In genomic region chr11:115643491-115643995, GRCh38 we compare ENCODE assay signal across 22 cellular contexts.
"Had no signal": no experiment of that assay in that cellular context is flagged by ENCODE, and none has a peak within 500 bp of the region (broad histone marks: within the 10 kb centered on the region; RNA-seq: fewer than 3 reads in every experiment).

No MANE protein-coding gene starts in this region.

- H3K36me3 ChIP-seq: cardiac muscle cell, right atrium auricular region, thyroid gland had no signal

- H3K4me1 ChIP-seq: right atrium auricular region had no signal

- H3K27ac Mint-ChIP-seq: activated B cell treated with CpG ODN at 0.5 μM for 24 hours; activated naive CD8-positive, alpha-beta T cell treated with anti-CD3 and anti-CD28 coated beads for 36 hours; activated T-helper 2 cell treated with anti-CD3 and anti-CD28 coated beads, Interferon-gamma antibody, Interleukin-2, Interleukin-4, amounts not matched to agents 10 μg/mL and 5 μg/mL and 100 μg/mL, durations not matched to agents 14 hours and 24 hours and 36 hours; progenitor cell of endocrine pancreas; T-helper 17 cell had no signal

- H3K27me3 ChIP-seq: cardiac muscle cell, right atrium auricular region, thyroid gland had no signal

- DNase-seq: activated B cell treated with CpG ODN at 0.5 μM for 24 hours; activated CD4-positive, alpha-beta T cell treated with anti-CD3 and anti-CD28 coated beads for 4 hours; activated CD4-positive, alpha-beta T cell treated with anti-CD3 and anti-CD28 coated beads, Interleukin-2, amount 50 U/mL, for 48 hours; activated CD8-positive, alpha-beta memory T cell treated with anti-CD3 and anti-CD28 coated beads, Interleukin-2, amount 50 U/mL, for 48 hours; activated naive CD4-positive, alpha-beta T cell treated with Interleukin-2 at 50 U/mL for 16 hours; activated naive CD8-positive, alpha-beta T cell treated with anti-CD3 and anti-CD28 coated beads for 36 hours; activated T-cell treated with anti-CD3 and anti-CD28 coated beads, Interleukin-2, amount 50 U/mL, for 4 hours; effector memory CD4-positive, alpha-beta T cell; foreskin melanocyte; hippocampal formation; left cardiac atrium; mucosa of descending colon; stimulated activated CD4-positive, alpha-beta T cell treated with anti-CD3 and anti-CD28 coated beads, Interleukin-4, amount 100 ng/mL, for 4 hours; stimulated activated naive CD8-positive, alpha-beta T cell treated with anti-CD3 and anti-CD28 coated beads, Interleukin-15, Interleukin-2, amounts not matched to agents 100 U/mL and 50 U/mL, for 24 hours; SW 1271; T-helper 17 cell had no signal

- H3K4me3 ChIP-seq: cardiac muscle cell, mucosa of descending colon, right atrium auricular region, thyroid gland had no signal

- H3K36me3 Mint-ChIP-seq: activated naive CD8-positive, alpha-beta T cell treated with anti-CD3 and anti-CD28 coated beads for 36 hours had no signal

- H3K9me3 ChIP-seq: mucosa of descending colon, right atrium auricular region, thyroid gland had no signal

- ATAC-seq: activated T-cell treated with anti-CD3 and anti-CD28 coated beads, Interleukin-2, amount 50 U/mL, for 4 hours; esophagus mucosa; left cardiac atrium; mucosa of descending colon; stimulated activated naive CD8-positive, alpha-beta T cell treated with anti-CD3 and anti-CD28 coated beads, Interleukin-15, Interleukin-2, amounts not matched to agents 100 U/mL and 50 U/mL, for 24 hours; T-helper 17 cell had no signal

- H3K27ac ChIP-seq: cardiac muscle cell, right atrium auricular region, thyroid gland had no signal

- H3K4me3 Mint-ChIP-seq: activated B cell treated with CpG ODN at 0.5 μM for 24 hours; activated naive CD8-positive, alpha-beta T cell treated with anti-CD3 and anti-CD28 coated beads for 36 hours; activated T-cell treated with anti-CD3 and anti-CD28 coated beads, Interleukin-2, amount 50 U/mL, for 4 hours; T-helper 17 cell had no signal

- H3K4me1 Mint-ChIP-seq: activated B cell treated with CpG ODN at 0.5 μM for 24 hours; activated naive CD8-positive, alpha-beta T cell treated with anti-CD3 and anti-CD28 coated beads for 36 hours; T-helper 17 cell had no signal

- H3K9me3 Mint-ChIP-seq: activated B cell treated with CpG ODN at 0.5 μM for 24 hours; activated naive CD8-positive, alpha-beta T cell treated with anti-CD3 and anti-CD28 coated beads for 36 hours; activated T-cell treated with anti-CD3 and anti-CD28 coated beads, Interleukin-2, amount 50 U/mL, for 4 hours; activated T-helper 2 cell treated with anti-CD3 and anti-CD28 coated beads, Interferon-gamma antibody, Interleukin-2, Interleukin-4, amounts not matched to agents 10 μg/mL and 5 μg/mL and 100 μg/mL, durations not matched to agents 14 hours and 24 hours and 36 hours had no signal
